8 cellular contexts compared by ENCODE assay signal in the genomic region with DNA sequence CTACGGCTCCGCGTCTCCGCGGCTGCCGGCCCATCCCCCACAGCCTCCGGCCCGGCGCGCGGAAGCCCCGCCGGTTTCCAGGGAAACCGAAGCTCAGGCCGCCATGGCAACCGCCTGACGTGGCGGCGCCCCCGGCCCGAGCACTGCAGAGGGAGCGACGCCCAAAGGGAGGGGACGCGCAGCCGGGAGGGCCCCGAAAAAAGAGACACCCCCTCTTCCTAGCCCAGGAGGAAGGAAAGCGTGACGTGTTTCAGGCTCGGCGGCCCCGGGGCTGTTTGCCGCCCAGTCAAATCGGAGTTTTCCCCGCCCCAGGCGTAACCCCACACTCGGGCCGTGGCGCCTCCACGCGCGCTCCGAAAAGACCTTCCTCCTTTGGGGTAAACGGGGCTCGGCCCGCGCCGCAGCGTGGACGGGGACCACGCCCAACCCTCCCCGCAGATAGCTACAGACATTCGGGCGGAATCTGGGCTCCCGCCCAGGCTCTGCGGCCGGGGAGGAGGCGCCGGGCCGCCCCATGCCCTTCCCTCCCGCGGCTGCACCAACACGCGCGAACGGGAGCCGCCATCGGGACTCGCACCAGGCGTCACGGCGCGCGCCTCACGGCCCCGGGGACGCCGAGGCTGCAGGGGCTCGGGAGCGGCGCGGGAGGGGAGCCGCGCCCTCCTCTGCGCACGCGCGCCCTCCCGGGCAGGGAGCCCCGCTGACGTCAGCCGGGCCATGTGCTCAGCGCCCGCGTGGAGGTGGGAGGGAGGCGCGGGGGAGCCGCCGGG. TPM values are rescaled to one million over a fixed set of nuclear protein-coding genes. Genes with fewer than 3 reads are reported as not detected.
DNase-seq lines count a peak whose midpoint lies in the region; ATAC-seq and TF ChIP-seq lines count a peak whose summit lies in the region.

No MANE protein-coding gene starts in this region.

- POLR2A ChIA-PET in SK-N-SH (lab: Yijun Ruan, JAX), result interaction anchor here (1.0 to 2.6 kb wide), 5 partner anchors 8 to 57 kb away, joined by 3 to 26 read pairs (median 10); partner anchors contain the start of genes MNT and TSR1

- H3K4me3 Mint-ChIP-seq in GM23338, result peak overlapping the region; percentile 72
- peak overlapping the region; percentile 87 for H3K4me3 Mint-ChIP-seq in activated naive CD4-positive, alpha-beta T cell treated with anti-CD3 and anti-CD28 coated beads, Interleukin-2, amount 50 U/mL, for 24 hours

- H3K27me3 ChIP-seq in GM23338 (ENCODE audit: insufficient read depth) (no peaks in the 10 kb centered on the region), SK-N-SH (ENCODE audit: insufficient read depth) (no peaks in the 10 kb centered on the region), osteoblast (ENCODE audit: insufficient read depth, low read length) (no peaks in the 10 kb centered on the region), testis (no peaks in the 10 kb centered on the region)

- H3K27ac Mint-ChIP-seq in GM23338, result peak overlapping the region; percentile 87
- H3K27ac Mint-ChIP-seq in activated naive CD4-positive, alpha-beta T cell treated with anti-CD3 and anti-CD28 coated beads, Interleukin-2, amount 50 U/mL, for 24 hours, result peak overlapping the region; percentile 93

- H3K36me3 Mint-ChIP-seq in GM23338 (ENCODE audit: low read depth), result peaks cover 11% of the 10 kb centered on the region; the same call in 1 of the 3 replicates
- no peaks in the 10 kb centered on the region for H3K36me3 Mint-ChIP-seq in activated naive CD4-positive, alpha-beta T cell treated with anti-CD3 and anti-CD28 coated beads, Interleukin-2, amount 50 U/mL, for 24 hours

- H3K9me2 ChIP-seq in GM23338 (ENCODE audit: insufficient read depth) (no peaks in the 10 kb centered on the region), SK-N-SH (no peaks in the 10 kb centered on the region)

- H4K20me1 ChIP-seq in GM23338 (replicated peaks; ENCODE audit: insufficient read depth), result no peaks in the 10 kb centered on the region; the same call in 1 of the 2 replicates
- H4K20me1 ChIP-seq in SK-N-SH (ENCODE audit: insufficient read depth), result peaks cover 27% of the 10 kb centered on the region; the same call in 1 of the 2 replicates
- peaks cover 20% of the 10 kb centered on the region for H4K20me1 ChIP-seq in osteoblast (ENCODE audit: insufficient read depth, low read length)

- H3F3A ChIP-seq in GM23338 (replicated peaks; ENCODE audit: low read depth), result peaks cover 13% of the 10 kb centered on the region
- peaks cover 11% of the 10 kb centered on the region for H3F3A ChIP-seq in SK-N-SH (replicated peaks; ENCODE audit: insufficient read depth)

- H3K27me3 Mint-ChIP-seq in GM23338 (ENCODE audit: insufficient read depth, low read depth, poor library complexity), result peaks cover 37% of the 10 kb centered on the region
- H3K27me3 Mint-ChIP-seq in activated naive CD4-positive, alpha-beta T cell treated with anti-CD3 and anti-CD28 coated beads, Interleukin-2, amount 50 U/mL, for 24 hours, result no peaks in the 10 kb centered on the region

- WGBS in SK-N-SH (ENCODE audit: low lambda C conversion rate), result no CpG with 5 or more reads among the region's 99 CpGs
- WGBS in testis, 2 donors, result 0 to 1% methylated on average over 17 to 76 of the region's 99 CpGs

- intact Hi-C loops in testis (cut with DNase I; ENCODE audit: low total_unique reads), result no loop called here

- peak; percentile 27 for ATAC-seq in GM23338

- TF ChIP-seq RAD21 in SK-N-SH (IDR thresholded peaks at IDR 0.05; ENCODE audit: low read length), result no peak

- CTCF ChIA-PET in SK-N-SH (lab: Yijun Ruan, JAX), result interaction anchor here (1.0 to 6.2 kb wide), 5 partner anchors 8 to 40 kb away, joined by 3 to 62 read pairs (median 9); no protein-coding TSS in a partner anchor

- TF ChIP-seq POLR2A in testis (IDR thresholded peaks at IDR 0.05), result no peak

- H3K9me3 ChIP-seq in SK-N-SH (no peaks in the 10 kb centered on the region), osteoblast (ENCODE audit: low read depth, low read length) (no peaks in the 10 kb centered on the region), testis (no peaks in the 10 kb centered on the region)

- H2AFZ ChIP-seq in GM23338 (peak overlapping the region; percentile 56; the same call in 1 of the 2 replicates), SK-N-SH (ENCODE audit: low read depth) (0 out of 2 replicates have a peak overlapping the region, but pooled peaks have one; percentile 6), osteoblast (ENCODE audit: low read length) (no peak overlapping the region)

- H3K9me3 Mint-ChIP-seq in GM23338, result peaks cover 3% of the 10 kb centered on the region; the same call in 1 of the 3 replicates
- no peaks in the 10 kb centered on the region for H3K9me3 Mint-ChIP-seq in activated naive CD4-positive, alpha-beta T cell treated with anti-CD3 and anti-CD28 coated beads, Interleukin-2, amount 50 U/mL, for 24 hours

- peak; percentile 86 for DNase-seq in GDM1 (lab: John Stamatoyannopoulos, UW)
- peak; percentile 84 for DNase-seq in GM23338 (ENCODE audit: low spot score)
- DNase-seq in LHCN-M2 (ENCODE audit: low read depth), result peak; percentile 80
- peak; percentile 94 for DNase-seq in SK-N-SH
- peak; percentile 91 for DNase-seq in glomerular visceral epithelial cell (ENCODE audit: extremely low spot score)
- DNase-seq in osteoblast (ENCODE audit: insufficient read length, low spot score, missing footprints), result peak; percentile 98
- peak; percentile 90 for DNase-seq in testis

- H3K79me2 ChIP-seq in GM23338 (replicated peaks; ENCODE audit: insufficient read depth) (peaks cover 50% of the 10 kb centered on the region), SK-N-SH (ENCODE audit: insufficient read depth) (peaks cover 65% of the 10 kb centered on the region), osteoblast (ENCODE audit: insufficient read depth, low read length) (peaks cover 76% of the 10 kb centered on the region)

- peaks cover 61% of the 10 kb centered on the region for H3K4me1 Mint-ChIP-seq in GM23338
- H3K4me1 Mint-ChIP-seq in activated naive CD4-positive, alpha-beta T cell treated with anti-CD3 and anti-CD28 coated beads, Interleukin-2, amount 50 U/mL, for 24 hours, result peaks cover 60% of the 10 kb centered on the region

- H3K4me2 ChIP-seq in GM23338 (peak overlapping the region; percentile 96), SK-N-SH (peak overlapping the region; percentile 98), osteoblast (ENCODE audit: insufficient read depth, low read length) (peak overlapping the region; percentile 94)

- peak overlapping the region; percentile 100 for H3K9ac ChIP-seq in SK-N-SH

- TF ChIP-seq CTCF in GM23338 (conservative IDR thresholded peaks at IDR 0.05; ENCODE audit: low read depth in 2 of 2) (no peak), SK-N-SH (IDR thresholded peaks at IDR 0.05) (no peak), osteoblast (IDR thresholded peaks at IDR 0.05; ENCODE audit: extremely low read depth, low read depth, low read length) (no peak), testis (IDR thresholded peaks at IDR 0.05) (no peak)

- 0 out of 4 replicates have a peak, but pooled peaks of 1 of the 2 experiments have one; percentile 8 for TF ChIP-seq EP300 in SK-N-SH (IDR thresholded peaks at IDR 0.05; ENCODE audit: borderline replicate concordance in 1 of 2, low read depth in 1 of 2, low read length in 1 of 2)

- H3K4me3 ChIP-seq in GM23338, result peak overlapping the region; percentile 85
- H3K4me3 ChIP-seq in SK-N-SH (ENCODE audit: low read depth in 2 of 2, low read length in 1 of 2), result peak overlapping the region; percentile 66 to 79
- peak overlapping the region; percentile 86 for H3K4me3 ChIP-seq in osteoblast (ENCODE audit: insufficient read depth, low read length)
- H3K4me3 ChIP-seq in testis, result peak overlapping the region; percentile 80 to 91

- H3K27ac ChIP-seq in GM23338 (ENCODE audit: low read depth) (peak overlapping the region; percentile 86), SK-N-SH (ENCODE audit: low read depth in 2 of 2, low read length in 1 of 2) (peak overlapping the region; percentile 98 to 99), osteoblast (ENCODE audit: low read depth, low read length) (peak overlapping the region; percentile 99), testis (peak overlapping the region; percentile 98 to 99)

- H3K36me3 ChIP-seq in GM23338 (ENCODE audit: insufficient read depth) (no peaks in the 10 kb centered on the region), SK-N-SH (replicated peaks in 1 of 2; ENCODE audit: control insufficient read depth in 1 of 2, insufficient read depth in 2 of 2, low read length in 1 of 2) (peaks cover 3 to 7% of the 10 kb centered on the region in 2 experiments), osteoblast (ENCODE audit: insufficient read depth, low read length) (peaks cover 10% of the 10 kb centered on the region), testis (ENCODE audit: low read depth, missing control alignments) (no peaks in the 10 kb centered on the region)

- H3K4me1 ChIP-seq in GM23338 (ENCODE audit: insufficient read depth) (peaks cover 29% of the 10 kb centered on the region), SK-N-SH (ENCODE audit: control insufficient read depth in 1 of 2, insufficient read depth in 2 of 2, low read depth in 1 of 2, low read length in 1 of 2) (peaks cover 35 to 53% of the 10 kb centered on the region in 2 experiments), osteoblast (ENCODE audit: insufficient read depth, low read length) (peaks cover 48% of the 10 kb centered on the region), testis (peaks cover 73% of the 10 kb centered on the region)

RNA-seq across cellular contexts. Expression of gene MNT, which starts 7.5 kb away (rescaled TPM):
- total RNA-seq in GM23338 (2014; rRNA removed; shearing (Covaris generic)), result 6.4 and 10.4 TPM in 2 replicates
- polyA plus RNA-seq in GM23338 (2016; fragmentation: Nextera tagmentation; extraction: Ambion mirVana), result 5.7 and 6.7 TPM in 2 replicates
- 6.3 and 6.8 TPM in 2 replicates for total RNA-seq in LHCN-M2 (2014; rRNA removed)
- 7.8 TPM for polyA plus RNA-seq in LHCN-M2 (2012)
- 7.1 and 7.4 TPM in 2 replicates for polyA plus RNA-seq in SK-N-SH (2012; rRNA removed)
- 3.2 and 4.4 TPM in 2 replicates for polyA plus RNA-seq in SK-N-SH (2012; cell fraction: cytosol; rRNA removed)
- 50.2 and 76.3 TPM in 2 replicates for polyA plus RNA-seq in SK-N-SH (2012; cell fraction: nucleus; rRNA removed)
- total RNA-seq in osteoblast, result 12.3 and 14.1 TPM in 2 replicates
- total RNA-seq in testis, result 10 to 100 TPM; 46.3 to 67.7 TPM
- 27.9 TPM for polyA plus RNA-seq in testis (ENCODE audit: insufficient read depth, low read depth, low replicate concordance)

RNA-seq across cellular contexts. Expression of gene SGSM2, which starts 56.1 kb away (rescaled TPM):
- total RNA-seq in GM23338 (2014; rRNA removed; shearing (Covaris generic)), result 38.9 and 52.4 TPM in 2 replicates
- 13.7 and 14.3 TPM in 2 replicates for polyA plus RNA-seq in GM23338 (2016; fragmentation: Nextera tagmentation; extraction: Ambion mirVana)
- 33.0 and 36.1 TPM in 2 replicates for total RNA-seq in LHCN-M2 (2014; rRNA removed)
- 25.0 TPM for polyA plus RNA-seq in LHCN-M2 (2012)
- 85.9 and 98.6 TPM in 2 replicates for polyA plus RNA-seq in SK-N-SH (2012; rRNA removed)
- polyA plus RNA-seq in SK-N-SH (2012; cell fraction: cytosol; rRNA removed), result 18.0 and 30.4 TPM in 2 replicates
- 605 and 826 TPM in 2 replicates for polyA plus RNA-seq in SK-N-SH (2012; cell fraction: nucleus; rRNA removed)
- total RNA-seq in osteoblast, result 35.4 and 37.3 TPM in 2 replicates
- total RNA-seq in testis, result 10 to 100 TPM; 80.5 to 88.9 TPM
- 54.1 TPM for polyA plus RNA-seq in testis (ENCODE audit: insufficient read depth, low read depth, low replicate concordance)

RNA-seq across cellular contexts. Expression of gene TSR1, which starts 57.1 kb away (rescaled TPM):
- 72.7 and 108 TPM in 2 replicates for total RNA-seq in GM23338 (2014; rRNA removed; shearing (Covaris generic))
- 31.3 and 36.9 TPM in 2 replicates for polyA plus RNA-seq in GM23338 (2016; fragmentation: Nextera tagmentation; extraction: Ambion mirVana)
- 63.9 and 80.5 TPM in 2 replicates for total RNA-seq in LHCN-M2 (2014; rRNA removed)
- polyA plus RNA-seq in LHCN-M2 (2012), result 22.2 TPM
- 26.7 and 29.0 TPM in 2 replicates for polyA plus RNA-seq in SK-N-SH (2012; rRNA removed)
- 26.0 and 27.0 TPM in 2 replicates for polyA plus RNA-seq in SK-N-SH (2012; cell fraction: cytosol; rRNA removed)
- polyA plus RNA-seq in SK-N-SH (2012; cell fraction: nucleus; rRNA removed), result 38.2 and 50.3 TPM in 2 replicates
- 37.7 and 42.0 TPM in 2 replicates for total RNA-seq in osteoblast
- 10 to 100 TPM; 48.9 to 56.2 TPM for total RNA-seq in testis
- polyA plus RNA-seq in testis (ENCODE audit: insufficient read depth, low read depth, low replicate concordance), result 39.2 TPM

Comparison
In these comparisons a context has a peak if more than half of its experiments do, and no peak if none do; other contexts are left out.
1. Peak in every context shown above with its lines: DNase-seq, ATAC-seq, H3K4me3 ChIP-seq and H3K27ac ChIP-seq.